8 cellular contexts compared by ENCODE assay signal in the genomic region with DNA sequence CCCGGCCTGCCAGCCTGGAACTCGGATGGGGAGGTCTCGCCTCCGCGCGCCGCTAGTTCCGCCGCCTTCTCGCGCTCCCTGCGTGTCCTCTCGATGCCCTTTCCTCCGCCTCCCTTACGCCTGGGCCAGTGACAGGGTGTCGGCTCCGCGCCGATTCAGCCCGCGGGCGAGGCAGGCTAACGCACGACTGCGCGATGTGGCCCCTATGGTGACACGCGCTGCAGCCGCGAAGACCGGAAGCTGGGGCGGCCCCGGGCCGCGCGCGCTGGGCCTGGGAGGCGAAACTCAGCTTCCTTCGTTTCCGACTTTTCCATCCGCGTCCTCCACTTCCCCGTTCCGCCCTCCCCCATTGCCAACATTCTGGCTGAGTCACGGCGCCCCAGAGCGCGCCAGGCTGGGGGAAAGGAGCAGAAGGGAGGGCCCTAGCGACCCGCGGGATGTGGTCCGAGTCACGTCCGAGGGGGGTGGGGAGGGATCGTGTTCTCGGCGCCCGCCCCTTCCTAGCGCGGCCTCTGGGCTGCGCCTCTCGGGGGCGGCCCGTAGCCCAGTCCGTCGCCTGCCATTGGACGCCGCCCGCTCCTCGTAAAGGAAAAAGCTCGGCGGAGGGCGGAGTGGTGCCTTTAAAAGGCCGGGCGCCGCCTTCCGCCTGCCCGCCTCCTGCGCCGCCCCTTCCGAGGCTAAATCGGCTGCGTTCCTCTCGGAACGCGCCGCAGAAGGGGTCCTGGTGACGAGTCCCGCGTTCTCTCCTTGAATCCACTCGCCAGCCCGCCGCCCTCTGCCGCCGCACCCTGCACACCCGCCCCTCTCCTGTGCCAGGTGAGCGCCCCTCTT. TPM values are rescaled to one million over a fixed set of nuclear protein-coding genes. Genes with fewer than 3 reads are reported as not detected.
DNase-seq lines count a peak whose midpoint lies in the region; TF ChIP-seq lines count a peak whose summit lies in the region.

A gene (plus strand): TSS at position 649 of the 831 bp plus-strand sequence. CDS start 1,138 bp downstream, outside the sequence.

- H3K9ac ChIP-seq in H9 (ENCODE audit: extremely low read depth, insufficient read length, low read length) (peak within 1 kb of the TSS; percentile 81), MM.1S (ENCODE audit: low read length) (peak within 1 kb of the TSS; percentile 94), stomach smooth muscle (ENCODE audit: low read length in 2 of 2) (peak within 1 kb of the TSS; percentile 94 to 98)

- H4K91ac ChIP-seq in H9 (ENCODE audit: insufficient read length, low read depth, low read length): no peak within 1 kb of the TSS

- WGBS in H9 (ENCODE audit: extremely low coverage, insufficient read length, low lambda C conversion rate): no CpG with 5 or more reads among the region's 97 CpGs

- no peak within 1 kb of the TSS for H2BK12ac ChIP-seq in H9 (ENCODE audit: insufficient read length, low read depth, low read length)

- H3K9me3 Mint-ChIP-seq in H9: no peaks in the 10 kb centered on the region; a peak in 1 of 5 replicates
- H3K9me3 Mint-ChIP-seq in neural crest cell: no peaks in the 10 kb centered on the region

- H3K36me3 ChIP-seq in MM.1S (replicated peaks; ENCODE audit: insufficient read depth, low read length): peaks cover 22% of the 10 kb centered on the region
- peaks cover 25 to 30% of the 10 kb centered on the region in 2 donors for H3K36me3 ChIP-seq in stomach smooth muscle (ENCODE audit: control insufficient read depth in 2 of 2, insufficient read depth in 2 of 2, low read length in 2 of 2)

- H3K4me3 Mint-ChIP-seq in H9 (peak within 1 kb of the TSS; percentile 88 to 94), neural crest cell (peak within 1 kb of the TSS; percentile 98)

- no peak within 1 kb of the TSS for H3K4ac ChIP-seq in H9 (ENCODE audit: low read depth, low read length)

- H3K4me3 ChIP-seq in MM.1S (ENCODE audit: low read length) (peak within 1 kb of the TSS; percentile 92), stomach smooth muscle (ENCODE audit: low read length in 2 of 2) (peak within 1 kb of the TSS; percentile 86 to 97)

- H3K27me3 Mint-ChIP-seq in H9 (ENCODE audit: low read depth) (no peaks in the 10 kb centered on the region; the same call in 1 of the 2 replicates), neural crest cell (ENCODE audit: low read depth) (no peaks in the 10 kb centered on the region)

- H3K27ac Mint-ChIP-seq in H9 (peak within 1 kb of the TSS; percentile 98 to 99 (median 99)), neural crest cell (ENCODE audit: unreplicated experiment) (peak within 1 kb of the TSS; percentile 98)

- no peak within 1 kb of the TSS for H2BK120ac ChIP-seq in H9 (ENCODE audit: low read depth, low read length, poor library complexity, severe bottlenecking)

- H3K27ac ChIP-seq in H9 (ENCODE audit: insufficient read length, low read depth, low read length): peak within 1 kb of the TSS; percentile 57
- peak within 1 kb of the TSS; percentile 95 for H3K27ac ChIP-seq in MM.1S (ENCODE audit: low read length)
- H3K27ac ChIP-seq in stomach smooth muscle (ENCODE audit: low read length): peak within 1 kb of the TSS; percentile 99

- no peak within 1 kb of the TSS for H3K23ac ChIP-seq in H9 (ENCODE audit: insufficient read length, low read depth, low read length)

- no peak within 1 kb of the TSS for H2AK5ac ChIP-seq in H9 (ENCODE audit: insufficient read length, low read length)

- H3K18ac ChIP-seq in H9 (ENCODE audit: insufficient read length, low read depth, low read length): peak within 1 kb of the TSS; percentile 80

- TF ChIP-seq CTCF in H9 (conservative IDR thresholded peaks at IDR 0.05): no peak
- TF ChIP-seq CTCF in MM.1S (IDR thresholded peaks at IDR 0.05; ENCODE audit: low read length): no peak
- no peak for TF ChIP-seq CTCF in neural crest cell (conservative IDR thresholded peaks at IDR 0.05)

- peaks cover 32% of the 10 kb centered on the region for H3F3A ChIP-seq in MM.1S (ENCODE audit: insufficient read depth, low read length)

- H4K5ac ChIP-seq in H9 (ENCODE audit: insufficient read length, low read depth, low read length): no peak within 1 kb of the TSS

- H2BK20ac ChIP-seq in H9 (ENCODE audit: low read depth, low read length, poor library complexity, severe bottlenecking): no peak within 1 kb of the TSS

- H3K79me2 ChIP-seq in H9 (ENCODE audit: insufficient read depth, low read length) (peaks cover 12% of the 10 kb centered on the region; the same call in 1 of the 2 replicates), MM.1S (ENCODE audit: low read length) (peaks cover 62% of the 10 kb centered on the region)

- no peak within 1 kb of the TSS for H2BK15ac ChIP-seq in H9 (ENCODE audit: low read depth, low read length)

- H3K23me2 ChIP-seq in H9 (ENCODE audit: insufficient read length, low read depth, low read length, poor library complexity, severe bottlenecking): peaks cover 17% of the 10 kb centered on the region

- DNase-seq in ELR (ENCODE audit: low read depth) (peak; percentile 98), H9 (peak; percentile 95), MM.1S (peak; percentile 97), SIG-M5 (lab: John Stamatoyannopoulos, UW) (peak; percentile 85), activated gamma-delta T cell (lab: John Stamatoyannopoulos, UW) (peak; percentile 90), fibroblast of the conjunctiva (ENCODE audit: low read depth) (peak; percentile 98), neural crest cell (ENCODE audit: low read depth, low spot score) (peak; percentile 86)

- H3K36me3 Mint-ChIP-seq in H9 (ENCODE audit: insufficient read depth in 1 of 3, low read depth in 3 of 3): peaks cover 35 to 45% (median 37%) of the 10 kb centered on the region in 3 experiments
- peaks cover 18% of the 10 kb centered on the region for H3K36me3 Mint-ChIP-seq in neural crest cell (ENCODE audit: low read depth)

- H3T11ph ChIP-seq in H9 (ENCODE audit: low read length): no peak within 1 kb of the TSS

- H3K4me1 Mint-ChIP-seq in H9 (peaks cover 25 to 39% of the 10 kb centered on the region in 2 experiments), neural crest cell (peaks cover 43% of the 10 kb centered on the region)

- peaks cover 7% of the 10 kb centered on the region for H3K79me1 ChIP-seq in H9 (ENCODE audit: insufficient read depth, low read depth, low read length, poor library complexity, severe bottlenecking)

- H3K9me3 ChIP-seq in H9 (ENCODE audit: control insufficient read depth, low read depth, low read length): no peaks in the 10 kb centered on the region
- no peaks in the 10 kb centered on the region for H3K9me3 ChIP-seq in MM.1S (replicated peaks; ENCODE audit: insufficient read depth, low read length)
- H3K9me3 ChIP-seq in stomach smooth muscle (ENCODE audit: control insufficient read depth in 2 of 2, low read length in 2 of 2): no peaks in the 10 kb centered on the region

- H4K8ac ChIP-seq in H9 (replicated peaks; ENCODE audit: insufficient read length, low read depth, low read length): no peak within 1 kb of the TSS

- H2BK5ac ChIP-seq in H9 (ENCODE audit: insufficient read length, low read length): no peak within 1 kb of the TSS

- H2AFZ ChIP-seq in H9 (ENCODE audit: low read length) (no peak within 1 kb of the TSS), MM.1S (ENCODE audit: low read length) (peak within 1 kb of the TSS; percentile 82)

- H3K56ac ChIP-seq in H9 (ENCODE audit: insufficient read length, low read depth, low read length): no peak within 1 kb of the TSS

- H4K20me1 ChIP-seq in H9 (ENCODE audit: control insufficient read depth, insufficient read depth, insufficient read length) (no peaks in the 10 kb centered on the region), MM.1S (ENCODE audit: insufficient read depth, low read length) (peaks cover 18% of the 10 kb centered on the region)

- H3K9me2 ChIP-seq in MM.1S (replicated peaks; ENCODE audit: insufficient read depth, low read length): no peaks in the 10 kb centered on the region

- H3K14ac ChIP-seq in H9 (ENCODE audit: insufficient read depth, low read length): peak within 1 kb of the TSS; percentile 88

- H3K4me2 ChIP-seq in H9 (ENCODE audit: insufficient read depth, insufficient read length, low read length): peak within 1 kb of the TSS; percentile 89
- peak within 1 kb of the TSS; percentile 94 for H3K4me2 ChIP-seq in MM.1S (ENCODE audit: low read depth, low read length)

- H3K27me3 ChIP-seq in H9 (ENCODE audit: insufficient read depth, low read length) (no peaks in the 10 kb centered on the region), MM.1S (replicated peaks; ENCODE audit: insufficient read depth, low read length) (no peaks in the 10 kb centered on the region), stomach smooth muscle (ENCODE audit: control insufficient read depth in 1 of 2, insufficient read depth in 2 of 2, low read length in 2 of 2) (no peaks in the 10 kb centered on the region)

- H3K4me1 ChIP-seq in H9 (ENCODE audit: insufficient read depth, low read length) (no peaks in the 10 kb centered on the region; the same call in 1 of the 2 replicates), MM.1S (ENCODE audit: low read length) (peaks cover 22% of the 10 kb centered on the region), stomach smooth muscle (ENCODE audit: control insufficient read depth, insufficient read depth, low read length) (peaks cover 70% of the 10 kb centered on the region)

RNA-seq across cellular contexts. Expression of the gene that starts here (rescaled TPM):
- total RNA-seq in H9 (2021): 1,356 and 1,375 TPM in 2 replicates
- 640 and 669 TPM in 2 replicates for total RNA-seq in neural crest cell

Comparison
In these comparisons a context has a peak if more than half of its experiments do, and no peak if none do; other contexts are left out.
1. Peak in every context shown above with its lines: DNase-seq, H3K4me3 ChIP-seq and H3K27ac ChIP-seq.